ENCODE assay signal across 16 cellular contexts in the genomic region with DNA sequence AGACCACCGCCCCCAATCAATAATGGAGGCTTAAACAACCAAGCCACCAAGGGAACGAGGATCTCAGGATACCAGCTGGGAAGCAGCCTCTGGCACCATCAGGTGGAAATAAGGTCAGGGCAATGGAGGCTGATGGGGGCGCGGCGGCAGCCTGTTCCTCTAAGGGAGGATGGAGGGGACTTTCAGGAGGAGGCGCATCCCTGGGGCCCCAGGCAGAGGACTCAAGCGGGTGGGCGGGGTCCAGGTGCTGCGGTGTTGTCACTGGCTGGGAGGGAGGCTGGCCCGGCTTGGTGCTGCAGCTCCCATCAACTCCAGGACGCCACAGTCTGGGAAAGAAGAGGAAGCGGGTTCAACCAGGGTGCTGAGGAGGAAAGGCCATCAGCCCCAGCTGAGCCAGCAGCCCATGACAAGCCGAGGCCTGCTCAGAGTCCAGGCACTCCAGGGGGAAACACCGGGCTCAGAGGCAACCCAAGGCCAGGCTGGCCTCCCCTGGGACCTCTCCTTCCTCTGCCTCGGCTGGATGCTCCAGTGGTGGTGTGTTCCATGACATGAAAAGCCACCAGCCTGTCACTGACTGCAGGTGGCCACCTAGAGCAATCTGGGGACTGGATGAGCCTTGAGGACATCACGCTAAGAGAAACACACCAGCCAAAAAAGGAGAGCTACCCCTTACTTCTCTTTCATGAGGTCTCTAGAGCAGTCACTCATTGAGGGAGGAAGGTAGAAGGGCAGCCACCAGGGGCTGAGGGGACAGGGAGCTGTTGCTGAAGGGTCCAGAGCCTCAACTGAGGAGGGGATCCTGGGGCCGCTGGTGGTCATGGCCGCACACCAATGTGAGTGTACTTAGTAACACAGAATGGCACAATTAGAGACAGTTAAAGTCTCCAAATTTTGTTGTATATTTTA. TPM values are rescaled to one million over a fixed set of nuclear protein-coding genes. Genes with fewer than 3 reads are reported as not detected.
DNase-seq lines count a peak whose midpoint lies in the region; ATAC-seq and TF ChIP-seq lines count a peak whose summit lies in the region.
"Had no signal": no experiment of that assay in that cellular context is flagged by ENCODE, and none has a peak within 500 bp of the region (broad histone marks: within the 10 kb centered on the region; RNA-seq: fewer than 3 reads in every experiment).

No MANE protein-coding gene starts in this region.

- H3K27me3 Mint-ChIP-seq in CD8-positive, alpha-beta memory T cell, result no peaks in the 10 kb centered on the region
- no peaks in the 10 kb centered on the region for H3K27me3 Mint-ChIP-seq in activated naive CD8-positive, alpha-beta T cell treated with anti-CD3 and anti-CD28 coated beads, Interleukin-2, amount 50 U/mL, for 24 hours
- H3K27me3 Mint-ChIP-seq in nephron progenitor cell (ENCODE audit: low read depth, poor library complexity) (no peaks in the 10 kb centered on the region), natural killer cell (ENCODE audit: low read depth in 2 of 2) (no peaks in the 10 kb centered on the region)
- H3K27me3 Mint-ChIP-seq: activated naive CD4-positive, alpha-beta T cell treated with anti-CD3 and anti-CD28 coated beads, Interleukin-2, amount 10 ng/mL, durations not matched to agents 7 days and 5 days had no signal

- H3K4me1 Mint-ChIP-seq in CD8-positive, alpha-beta memory T cell, result peaks cover 27 to 39% (median 32%) of the 10 kb centered on the region in 3 donors
- peaks cover 40% of the 10 kb centered on the region for H3K4me1 Mint-ChIP-seq in activated naive CD8-positive, alpha-beta T cell treated with anti-CD3 and anti-CD28 coated beads, Interleukin-2, amount 50 U/mL, for 24 hours
- peaks cover 42% of the 10 kb centered on the region for H3K4me1 Mint-ChIP-seq in nephron progenitor cell
- H3K4me1 Mint-ChIP-seq in natural killer cell, result peaks cover 25 to 35% of the 10 kb centered on the region in 2 donors

- H3K4me1 ChIP-seq in CD8-positive, alpha-beta memory T cell (ENCODE audit: insufficient read depth, low read length), result peaks cover 26% of the 10 kb centered on the region

- H3K27ac ChIP-seq in CD8-positive, alpha-beta memory T cell (ENCODE audit: low read depth, low read length), result no peak overlapping the region
- H3K27ac ChIP-seq: foreskin keratinocyte had no signal

- CTCF ChIA-PET in CD8-positive, alpha-beta memory T cell (lab: Charles Lee), result interaction anchor here (1.1 to 9.0 kb wide), 10 partner anchors 10 to 163 kb away, joined by 3 to 120 read pairs (median 6); partner anchors contain the start of genes FBXO24, LRCH4, MOSPD3 and POP7

- no peak for DNase-seq in CD8-positive, alpha-beta memory T cell
- peak; percentile 56 for DNase-seq in H7
- no peak for DNase-seq in activated naive CD8-positive, alpha-beta T cell treated with anti-CD3 and anti-CD28 coated beads, Interleukin-2, amount 50 U/mL, for 24 hours
- no peak for DNase-seq in nephron progenitor cell
- no peak for DNase-seq in globus pallidus (ENCODE audit: low spot score)
- no peak for DNase-seq in natural killer cell
- DNase-seq: activated naive CD4-positive, alpha-beta T cell treated with anti-CD3 and anti-CD28 coated beads, Interleukin-2, amount 10 ng/mL, durations not matched to agents 7 days and 5 days; DND-41; foreskin keratinocyte; mesendoderm; MV-4-11; stimulated activated CD4-positive, alpha-beta T cell treated with anti-CD3 and anti-CD28 coated beads, Interleukin-12 subunit alpha, Interleukin-12 subunit beta, amount 100 ng/mL, for 4 hours had no signal

- POLR2A ChIA-PET in CD8-positive, alpha-beta memory T cell (lab: Charles Lee), result interaction anchor here (1.0 to 1.9 kb wide), 6 partner anchors 10 to 259 kb away, joined by 3 to 10 read pairs (median 4); partner anchors contain the start of genes FBXO24 and LRCH4

- no peak overlapping the region for H3K4me3 ChIP-seq in CD8-positive, alpha-beta memory T cell (ENCODE audit: low read length)
- H3K4me3 ChIP-seq in H7 (ENCODE audit: insufficient read depth, low read depth, low read length), result no peak overlapping the region

- H3K4me3 Mint-ChIP-seq in CD8-positive, alpha-beta memory T cell, result peak overlapping the region in 1 of 7 donors; percentile 79
- H3K4me3 Mint-ChIP-seq in activated naive CD8-positive, alpha-beta T cell treated with anti-CD3 and anti-CD28 coated beads, Interleukin-2, amount 50 U/mL, for 24 hours, result no peak overlapping the region
- H3K4me3 Mint-ChIP-seq in nephron progenitor cell (peak overlapping the region; percentile 49), natural killer cell (no peak overlapping the region)
- H3K4me3 Mint-ChIP-seq: activated naive CD4-positive, alpha-beta T cell treated with anti-CD3 and anti-CD28 coated beads, Interleukin-2, amount 10 ng/mL, durations not matched to agents 7 days and 5 days had no signal

- peaks cover 0 to 58% (median 2%) of the 10 kb centered on the region in 3 donors for H3K36me3 Mint-ChIP-seq in CD8-positive, alpha-beta memory T cell
- peaks cover 8% of the 10 kb centered on the region for H3K36me3 Mint-ChIP-seq in activated naive CD8-positive, alpha-beta T cell treated with anti-CD3 and anti-CD28 coated beads, Interleukin-2, amount 50 U/mL, for 24 hours (ENCODE audit: low read depth)
- H3K36me3 Mint-ChIP-seq in nephron progenitor cell (ENCODE audit: low read depth), result peaks cover 15% of the 10 kb centered on the region
- H3K36me3 Mint-ChIP-seq in natural killer cell, result no peaks in the 10 kb centered on the region

- intact Hi-C loops in natural killer cell (cut with micrococcal nuclease), result loop anchor here (5.0 to 10.0 kb wide), 3 partner anchors 57 to 215 kb away; partner anchors contain the start of genes PCOLCE and TSC22D4

- H3K36me3 ChIP-seq in CD8-positive, alpha-beta memory T cell (ENCODE audit: insufficient read depth, low read length), result peaks cover 11% of the 10 kb centered on the region
- H3K36me3 ChIP-seq in H7 (replicated peaks; ENCODE audit: control insufficient read depth, insufficient read depth, low read length), result peaks cover 23% of the 10 kb centered on the region

- peak overlapping the region in 5 of 8 donors; percentile 17 to 93 (median 63) for H3K27ac Mint-ChIP-seq in CD8-positive, alpha-beta memory T cell
- peak overlapping the region; percentile 14 for H3K27ac Mint-ChIP-seq in activated naive CD8-positive, alpha-beta T cell treated with anti-CD3 and anti-CD28 coated beads, Interleukin-2, amount 50 U/mL, for 24 hours
- peak overlapping the region; percentile 42 for H3K27ac Mint-ChIP-seq in nephron progenitor cell
- H3K27ac Mint-ChIP-seq in natural killer cell, result peak overlapping the region in 1 of 2 donors; percentile 71

- H3K27me3 ChIP-seq in CD8-positive, alpha-beta memory T cell (ENCODE audit: insufficient read depth, low read length, poor library complexity, severe bottlenecking), result no peaks in the 10 kb centered on the region
- H3K27me3 ChIP-seq in H7 (ENCODE audit: control insufficient read depth, insufficient read depth, low read length), result no peaks in the 10 kb centered on the region
- H3K27me3 ChIP-seq: foreskin keratinocyte had no signal

- ATAC-seq in activated naive CD8-positive, alpha-beta T cell treated with anti-CD3 and anti-CD28 coated beads, Interleukin-2, amount 50 U/mL, for 24 hours, result no peak
- ATAC-seq in GM18868 (IDR thresholded peaks at IDR 0.05; ENCODE audit: unreplicated experiment) (no peak), GM21737 (IDR thresholded peaks at IDR 0.05; ENCODE audit: unreplicated experiment) (no peak), natural killer cell (no peak)
- ATAC-seq: foreskin keratinocyte had no signal

- TF ChIP-seq CTCF in nephron progenitor cell (IDR thresholded peaks at IDR 0.05), result no peak
- TF ChIP-seq CTCF in natural killer cell (IDR thresholded peaks at IDR 0.05), result no peak

- H3K9me3 Mint-ChIP-seq in CD8-positive, alpha-beta memory T cell, result no peaks in the 10 kb centered on the region
- no peaks in the 10 kb centered on the region for H3K9me3 Mint-ChIP-seq in activated naive CD8-positive, alpha-beta T cell treated with anti-CD3 and anti-CD28 coated beads, Interleukin-2, amount 50 U/mL, for 24 hours
- no peaks in the 10 kb centered on the region for H3K9me3 Mint-ChIP-seq in nephron progenitor cell
- no peaks in the 10 kb centered on the region for H3K9me3 Mint-ChIP-seq in natural killer cell
- H3K9me3 Mint-ChIP-seq: activated naive CD4-positive, alpha-beta T cell treated with anti-CD3 and anti-CD28 coated beads, Interleukin-2, amount 10 ng/mL, durations not matched to agents 7 days and 5 days had no signal

- H3K9me3 ChIP-seq in CD8-positive, alpha-beta memory T cell (ENCODE audit: low read length), result no peaks in the 10 kb centered on the region

RNA-seq across cellular contexts. Expression of gene GIGYF1, which starts 4.6 kb away (rescaled TPM):
- 10 to 100 TPM; 51.4 to 54.7 TPM for total RNA-seq in CD8-positive, alpha-beta memory T cell
- 3.2 TPM for polyA plus RNA-seq in CD8-positive, alpha-beta memory T cell
- 48.2 and 66.4 TPM in 2 replicates for total RNA-seq in H7 (2014; rRNA removed; shearing (Covaris generic))
- total RNA-seq in natural killer cell, result 100 to 1,000 TPM in 2 of 3 donors, 10 to 100 TPM in 1; 92.0 to 102 (median 101) TPM

RNA-seq across cellular contexts. Expression of gene GNB2, which starts 15.9 kb away (rescaled TPM):
- total RNA-seq in CD8-positive, alpha-beta memory T cell, result 100 to 1,000 TPM; 253 to 262 TPM
- polyA plus RNA-seq in CD8-positive, alpha-beta memory T cell, result 62.9 TPM
- 108 and 122 TPM in 2 replicates for total RNA-seq in H7 (2014; rRNA removed; shearing (Covaris generic))
- 100 to 1,000 TPM; 194 to 227 (median 212) TPM for total RNA-seq in natural killer cell

RNA-seq across cellular contexts. Expression of gene POP7, which starts 16.4 kb away (rescaled TPM):
- 10 to 100 TPM; 79.7 to 83.3 TPM for total RNA-seq in CD8-positive, alpha-beta memory T cell
- 51.7 TPM for polyA plus RNA-seq in CD8-positive, alpha-beta memory T cell
- total RNA-seq in H7 (2014; rRNA removed; shearing (Covaris generic)), result 95.0 and 128 TPM in 2 replicates
- 10 to 100 TPM; 17.6 to 22.1 (median 17.6) TPM for total RNA-seq in natural killer cell

RNA-seq across cellular contexts. Expression of gene EPO, which starts 30.8 kb away (rescaled TPM):
- under 1 TPM in 1 of 2 experiments, not detected in 1; 0.22 TPM for total RNA-seq in CD8-positive, alpha-beta memory T cell
- polyA plus RNA-seq in CD8-positive, alpha-beta memory T cell, result not detected
- 0.15 TPM in 1 of 2 replicates, not detected in the other for total RNA-seq in H7 (2014; rRNA removed; shearing (Covaris generic))
- not detected for total RNA-seq in natural killer cell
- total RNA-seq: temporal lobe had no signal
- polyA plus RNA-seq: BJ had no signal

RNA-seq across cellular contexts. Expression of gene ACTL6B, which starts 33.2 kb away (rescaled TPM):
- total RNA-seq in CD8-positive, alpha-beta memory T cell, result not detected
- not detected for polyA plus RNA-seq in CD8-positive, alpha-beta memory T cell
- 0.30 and 0.90 TPM in 2 replicates for total RNA-seq in H7 (2014; rRNA removed; shearing (Covaris generic))
- not detected for total RNA-seq in natural killer cell
- total RNA-seq: foreskin keratinocyte had no signal
- polyA plus RNA-seq: BJ, foreskin keratinocyte had no signal
